Comparison of ENCODE assay signal across 16 cellular contexts in genomic region chr9:112624711-112625707, GRCh38.
"Had no signal": no experiment of that assay in that cellular context is flagged by ENCODE, and none has a peak within 500 bp of the region (broad histone marks: within the 10 kb centered on the region; RNA-seq: fewer than 3 reads in every experiment).

No MANE protein-coding gene starts in this region.

- H3K27me3 ChIP-seq: esophagus squamous epithelium, neural progenitor cell, pancreas, thyroid gland, vagina had no signal

- H3K36me3 ChIP-seq: esophagus squamous epithelium, neural progenitor cell, pancreas, thyroid gland, vagina had no signal

- H3K4me3 ChIP-seq: esophagus squamous epithelium, neural progenitor cell, pancreas, thyroid gland, vagina had no signal

- ATAC-seq: activated CD4-positive, alpha-beta T cell treated with anti-CD3 and anti-CD28 coated beads for 36 hours; left ventricle myocardium superior; pancreas had no signal

- DNase-seq: activated CD4-positive, alpha-beta memory T cell treated with anti-CD3 and anti-CD28 coated beads, Interleukin-2, amount 10 ng/mL, durations not matched to agents 7 days and 5 days; activated CD4-positive, alpha-beta T cell treated with anti-CD3 and anti-CD28 coated beads for 36 hours; activated gamma-delta T cell; activated naive CD8-positive, alpha-beta T cell treated with anti-CD3 and anti-CD28 coated beads for 36 hours; activated T-cell treated with anti-CD3 and anti-CD28 coated beads, Interleukin-2, amount 50 U/mL, for 48 hours; esophagus squamous epithelium; foreskin melanocyte; head of caudate nucleus; left ventricle myocardium superior; mesendoderm; pancreas; retina; thyroid gland had no signal

- H3K4me1 ChIP-seq: thyroid gland had no signal

- H3K27ac ChIP-seq: neural progenitor cell, pancreas, thyroid gland, vagina, VCaP had no signal

- H3K9me3 ChIP-seq: esophagus squamous epithelium, pancreas, thyroid gland, vagina had no signal
